ENCODE assay signal across 15 cellular contexts in the genomic region with DNA sequence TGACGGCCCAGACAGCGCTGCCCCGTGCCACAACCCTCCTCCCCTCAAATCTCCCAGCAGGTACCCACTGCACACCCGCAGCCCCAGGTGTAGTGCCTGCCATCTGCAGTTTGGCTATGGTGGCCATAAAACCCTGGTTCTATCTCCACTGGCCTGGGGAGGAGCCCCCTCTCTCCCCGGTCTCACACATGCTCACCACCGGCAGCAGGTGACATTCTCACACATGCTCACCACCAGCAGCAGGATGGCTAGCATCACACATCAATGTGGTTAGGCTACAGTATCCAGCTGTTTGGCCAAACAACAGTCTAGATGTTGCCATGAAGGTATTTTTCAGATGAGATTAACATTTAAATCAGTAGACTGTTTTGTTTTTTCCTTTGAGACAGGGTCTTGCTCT.
"Had no signal": no experiment of that assay in that cellular context is flagged by ENCODE, and none has a peak within 500 bp of the region (broad histone marks: within the 10 kb centered on the region; RNA-seq: fewer than 3 reads in every experiment).

No MANE protein-coding gene starts in this region.

- H3K36me3 Mint-ChIP-seq: activated CD8-positive, alpha-beta memory T cell treated with anti-CD3 and anti-CD28 coated beads, Interleukin-2, amount 10 ng/mL, durations not matched to agents 7 days and 5 days had no signal

- DNase-seq: activated CD4-positive, alpha-beta T cell treated with anti-CD3 and anti-CD28 coated beads, Interleukin-2, amount 50 U/mL, for 4 hours; activated CD4-positive, CD25-positive, alpha-beta regulatory T cell treated with anti-CD3 and anti-CD28 coated beads, Interleukin-2, amount 50 U/mL, for 72 hours; activated CD8-positive, alpha-beta memory T cell treated with anti-CD3 and anti-CD28 coated beads, Interleukin-2, amount 10 ng/mL, durations not matched to agents 7 days and 5 days; activated naive CD4-positive, alpha-beta T cell treated with anti-CD3 and anti-CD28 coated beads, Interleukin-2, amount 10 ng/mL, durations not matched to agents 7 days and 5 days; activated T-cell treated with anti-CD3 and anti-CD28 coated beads, Interleukin-2, amount 50 U/mL, for 1 hour; colonic mucosa; foreskin fibroblast; kidney glomerular epithelial cell; mesendoderm; nephron progenitor cell; sigmoid colon; stimulated activated CD4-positive, alpha-beta T cell treated with anti-CD3 and anti-CD28 coated beads, Interleukin-1b, Interleukin-23, amount 100 ng/mL, for 48 hours; T-helper 1 cell; upper lobe of right lung had no signal

- H3K27me3 Mint-ChIP-seq: activated CD8-positive, alpha-beta memory T cell treated with anti-CD3 and anti-CD28 coated beads, Interleukin-2, amount 10 ng/mL, durations not matched to agents 7 days and 5 days; activated naive CD4-positive, alpha-beta T cell treated with anti-CD3 and anti-CD28 coated beads, Interleukin-2, amount 10 ng/mL, durations not matched to agents 7 days and 5 days had no signal

- ATAC-seq: activated CD8-positive, alpha-beta memory T cell treated with anti-CD3 and anti-CD28 coated beads, Interleukin-2, amount 10 ng/mL, durations not matched to agents 7 days and 5 days; upper lobe of right lung had no signal

- H3K27me3 ChIP-seq: colonic mucosa, sigmoid colon, upper lobe of right lung had no signal

- H3K9me3 Mint-ChIP-seq: activated naive CD4-positive, alpha-beta T cell treated with anti-CD3 and anti-CD28 coated beads, Interleukin-2, amount 10 ng/mL, durations not matched to agents 7 days and 5 days; nephron progenitor cell had no signal

- H3K27ac Mint-ChIP-seq: activated CD8-positive, alpha-beta memory T cell treated with anti-CD3 and anti-CD28 coated beads, Interleukin-2, amount 10 ng/mL, durations not matched to agents 7 days and 5 days; activated naive CD4-positive, alpha-beta T cell treated with anti-CD3 and anti-CD28 coated beads, Interleukin-2, amount 10 ng/mL, durations not matched to agents 7 days and 5 days; nephron progenitor cell had no signal

- H3K4me3 Mint-ChIP-seq: activated CD8-positive, alpha-beta memory T cell treated with anti-CD3 and anti-CD28 coated beads, Interleukin-2, amount 10 ng/mL, durations not matched to agents 7 days and 5 days; activated naive CD4-positive, alpha-beta T cell treated with anti-CD3 and anti-CD28 coated beads, Interleukin-2, amount 10 ng/mL, durations not matched to agents 7 days and 5 days; nephron progenitor cell had no signal

- H3K27ac ChIP-seq: colonic mucosa, sigmoid colon, thoracic aorta had no signal

- H3K9me3 ChIP-seq: colonic mucosa, sigmoid colon, thoracic aorta, upper lobe of right lung had no signal

- H3K4me3 ChIP-seq: colonic mucosa, sigmoid colon, thoracic aorta, upper lobe of right lung had no signal

- H3K36me3 ChIP-seq: colonic mucosa, sigmoid colon, thoracic aorta, upper lobe of right lung had no signal
